ENCODE assay signal across 1 cellular context in genomic region chr4:2482693-2483092, GRCh38.
TF ChIP-seq lines count a peak whose summit lies in the region.

No MANE protein-coding gene starts in this region.

TF ChIP-seq in K562, 482 proteins besides CTCF, POLR2A, EP300 and RAD21 (continued from another document):
- TF ChIP-seq ARID4B (CRISPR knock-in tag; IDR thresholded peaks at IDR 0.05) (no peak), FOXP4 (CRISPR knock-in tag; IDR thresholded peaks at IDR 0.05; ENCODE audit: borderline replicate concordance) (no peak), KLF10 (CRISPR knock-in tag; IDR thresholded peaks at IDR 0.05) (no peak), ELK1 (CRISPR knock-in tag; IDR thresholded peaks at IDR 0.05) (no peak), ZNF717 (CRISPR knock-in tag; IDR thresholded peaks at IDR 0.05) (no peak), RUNX1 (IDR thresholded peaks at IDR 0.05; ENCODE audit: low read depth) (no peak), ETV6 (IDR thresholded peaks at IDR 0.05; ENCODE audit: borderline replicate concordance in 1 of 2, low read depth in 2 of 2, low read length in 1 of 2) (no peak), ETV6 (CRISPR knock-in tag; IDR thresholded peaks at IDR 0.05; ENCODE audit: borderline replicate concordance) (no peak), ZNF511 (CRISPR knock-in tag; IDR thresholded peaks at IDR 0.05) (no peak), NFRKB (IDR thresholded peaks at IDR 0.05; ENCODE audit: low read depth) (no peak), ZZZ3 (IDR thresholded peaks at IDR 0.05) (no peak), HDAC2 (IDR thresholded peaks at IDR 0.05) (no peak)
- TF ChIP-seq, protein P1, sequence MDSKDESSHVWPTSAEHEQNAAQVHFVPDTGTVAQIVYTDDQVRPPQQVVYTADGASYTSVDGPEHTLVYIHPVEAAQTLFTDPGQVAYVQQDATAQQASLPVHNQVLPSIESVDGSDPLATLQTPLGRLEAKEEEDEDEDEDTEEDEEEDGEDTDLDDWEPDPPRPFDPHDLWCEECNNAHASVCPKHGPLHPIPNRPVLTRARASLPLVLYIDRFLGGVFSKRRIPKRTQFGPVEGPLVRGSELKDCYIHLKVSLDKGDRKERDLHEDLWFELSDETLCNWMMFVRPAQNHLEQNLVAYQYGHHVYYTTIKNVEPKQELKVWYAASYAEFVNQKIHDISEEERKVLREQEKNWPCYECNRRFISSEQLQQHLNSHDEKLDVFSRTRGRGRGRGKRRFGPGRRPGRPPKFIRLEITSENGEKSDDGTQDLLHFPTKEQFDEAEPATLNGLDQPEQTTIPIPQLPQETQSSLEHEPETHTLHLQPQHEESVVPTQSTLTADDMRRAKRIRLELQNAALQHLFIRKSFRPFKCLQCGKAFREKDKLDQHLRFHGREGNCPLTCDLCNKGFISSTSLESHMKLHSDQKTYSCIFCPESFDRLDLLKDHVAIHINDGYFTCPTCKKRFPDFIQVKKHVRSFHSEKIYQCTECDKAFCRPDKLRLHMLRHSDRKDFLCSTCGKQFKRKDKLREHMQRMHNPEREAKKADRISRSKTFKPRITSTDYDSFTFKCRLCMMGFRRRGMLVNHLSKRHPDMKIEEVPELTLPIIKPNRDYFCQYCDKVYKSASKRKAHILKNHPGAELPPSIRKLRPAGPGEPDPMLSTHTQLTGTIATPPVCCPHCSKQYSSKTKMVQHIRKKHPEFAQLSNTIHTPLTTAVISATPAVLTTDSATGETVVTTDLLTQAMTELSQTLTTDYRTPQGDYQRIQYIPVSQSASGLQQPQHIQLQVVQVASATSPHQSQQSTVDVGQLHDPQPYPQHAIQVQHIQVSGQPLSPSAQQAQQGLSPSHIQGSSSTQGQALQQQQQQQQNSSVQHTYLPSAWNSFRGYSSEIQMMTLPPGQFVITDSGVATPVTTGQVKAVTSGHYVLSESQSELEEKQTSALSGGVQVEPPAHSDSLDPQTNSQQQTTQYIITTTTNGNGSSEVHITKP (IDR thresholded peaks at IDR 0.05; ENCODE audit: partially characterized antibody), result no peak
